In the genomic region with DNA sequence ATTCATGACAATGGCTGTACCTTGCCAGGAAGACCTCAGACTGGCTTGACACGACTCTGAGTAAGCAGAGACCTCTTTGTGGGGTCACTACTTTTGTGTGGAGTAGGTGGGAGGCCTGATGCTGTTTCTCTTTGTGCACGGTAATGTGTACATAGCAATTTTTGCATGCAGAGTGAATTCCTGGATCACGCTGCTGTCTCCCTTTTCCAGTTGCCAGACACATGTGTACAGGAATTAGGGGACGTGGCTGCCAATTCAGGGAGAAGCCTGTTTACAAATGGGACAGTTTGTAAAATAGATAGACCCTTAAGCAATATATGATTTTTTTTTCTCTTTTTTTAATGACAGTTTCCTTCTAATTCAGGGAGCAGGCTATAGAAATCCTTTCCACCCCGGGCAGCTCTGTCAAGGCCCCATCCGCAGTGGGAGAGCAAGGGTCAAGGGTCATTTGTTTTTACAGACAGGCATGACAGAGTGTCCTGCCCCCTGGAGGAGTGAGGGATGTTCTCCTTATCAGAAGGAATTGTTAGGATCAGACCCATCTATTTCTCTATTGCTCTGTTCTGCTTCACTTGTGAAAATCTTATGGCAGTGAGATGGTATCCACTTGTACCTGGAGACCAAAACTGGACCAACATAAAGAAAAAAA, we compare ENCODE assay signal across 23 cellular contexts. TPM values are rescaled to one million over a fixed set of nuclear protein-coding genes. Genes with fewer than 3 reads are reported as not detected.
DNase-seq lines count a peak whose midpoint lies in the region; ATAC-seq and TF ChIP-seq lines count a peak whose summit lies in the region.
"Had no signal": no experiment of that assay in that cellular context is flagged by ENCODE, and none has a peak within 500 bp of the region (broad histone marks: within the 10 kb centered on the region; RNA-seq: fewer than 3 reads in every experiment).

No MANE protein-coding gene starts in this region.

- no peak overlapping the region for H3K4me3 Mint-ChIP-seq in endothelial cell (ENCODE audit: unreplicated experiment)
- H3K4me3 Mint-ChIP-seq in activated T-cell treated with anti-CD3 and anti-CD28 coated beads, Interleukin-2, amount 50 U/mL, for 72 hours: no peak overlapping the region
- H3K4me3 Mint-ChIP-seq: activated naive CD8-positive, alpha-beta T cell treated with anti-CD3 and anti-CD28 coated beads for 36 hours; activated T-helper 1 cell treated with anti-CD3 and anti-CD28 coated beads, Interleukin-12 subunit alpha, Interleukin-12 subunit beta, Interleukin-2, Interleukin-4 antibody, amounts not matched to agents 30 ng/mL and 10 ng/mL and 1 ng/mL, durations not matched to agents 14 hours and 24 hours and 36 hours; B cell; IgD-negative memory B cell; stimulated activated naive B cell treated with anti-CD40 and anti-IgM and Interleukin-4, amounts not matched to agents 10 μg/mL and 1 μg/mL and 100 μg/mL, for 72 hours had no signal

- H3K18ac ChIP-seq in mesendoderm (ENCODE audit: low read length): no peak overlapping the region

- H3K36me3 Mint-ChIP-seq in endothelial cell (ENCODE audit: low read depth, unreplicated experiment): no peaks in the 10 kb centered on the region
- H3K36me3 Mint-ChIP-seq in activated T-cell treated with anti-CD3 and anti-CD28 coated beads, Interleukin-2, amount 50 U/mL, for 72 hours (ENCODE audit: insufficient read depth in 2 of 2): no peaks in the 10 kb centered on the region
- H3K36me3 Mint-ChIP-seq: activated naive CD8-positive, alpha-beta T cell treated with anti-CD3 and anti-CD28 coated beads for 36 hours; IgD-negative memory B cell; stimulated activated naive B cell treated with anti-CD40 and anti-IgM and Interleukin-4, amounts not matched to agents 10 μg/mL and 1 μg/mL and 100 μg/mL, for 72 hours had no signal

- H3K27ac ChIP-seq in mesendoderm (ENCODE audit: low read depth, low read length): no peak overlapping the region
- H3K27ac ChIP-seq in psoas muscle: no peak overlapping the region
- H3K27ac ChIP-seq: brain microvascular endothelial cell, gastrocnemius medialis, GM23248, right atrium auricular region, thyroid gland had no signal

- H2BK15ac ChIP-seq in mesendoderm (replicated peaks; ENCODE audit: low read depth): no peak overlapping the region

- H3K9ac ChIP-seq in mesendoderm (ENCODE audit: low read length): no peak overlapping the region
- H3K9ac ChIP-seq: GM23248 had no signal

- H3K23ac ChIP-seq in mesendoderm (ENCODE audit: low read length): no peak overlapping the region

- DNase-seq in NCI-H2227 treated with DMSO at 0.1 percent for 48 hours (lab: John Stamatoyannopoulos, UW) (peak; percentile 34), endothelial cell (ENCODE audit: low spot score) (no peak), mesendoderm (peak; percentile 49), HUDEP-2 (lab: John Stamatoyannopoulos, UW; ENCODE audit: unreplicated experiment in 76 of 76) (no peak), psoas muscle (no peak)
- DNase-seq in activated T-cell treated with anti-CD3 and anti-CD28 coated beads, Interleukin-2, amount 50 U/mL, for 72 hours: no peak
- DNase-seq: activated CD4-positive, alpha-beta T cell treated with anti-CD3 and anti-CD28 coated beads for 1 hour; activated naive CD8-positive, alpha-beta T cell treated with anti-CD3 and anti-CD28 coated beads for 36 hours; brain microvascular endothelial cell; Calu3; gastrocnemius medialis; GM23248; MM.1S; NCI-H146; nucleus accumbens; stimulated activated naive B cell treated with anti-CD40 and anti-IgM and Interleukin-4, amounts not matched to agents 10 μg/mL and 1 μg/mL and 100 μg/mL, for 72 hours; thyroid gland had no signal

- H2AK5ac ChIP-seq in mesendoderm (ENCODE audit: low read length): no peak overlapping the region

- no peak overlapping the region for H4K8ac ChIP-seq in mesendoderm (ENCODE audit: low read depth, low read length)

- H3K4me2 ChIP-seq in mesendoderm (ENCODE audit: low read length): no peak overlapping the region

- no peak overlapping the region for H2BK120ac ChIP-seq in mesendoderm (ENCODE audit: low read depth, low read length)

- no peaks in the 10 kb centered on the region for H3K9me3 ChIP-seq in psoas muscle
- H3K9me3 ChIP-seq: gastrocnemius medialis, right atrium auricular region, thyroid gland had no signal

- H3K79me1 ChIP-seq in mesendoderm (ENCODE audit: low read length): no peaks in the 10 kb centered on the region

- no peak overlapping the region for H4K5ac ChIP-seq in mesendoderm (ENCODE audit: low read length)

- no peak overlapping the region for H2BK5ac ChIP-seq in mesendoderm (ENCODE audit: low read length)

- H3K27ac Mint-ChIP-seq in endothelial cell (ENCODE audit: unreplicated experiment): no peak overlapping the region
- H3K27ac Mint-ChIP-seq in activated T-cell treated with anti-CD3 and anti-CD28 coated beads, Interleukin-2, amount 50 U/mL, for 72 hours: no peak overlapping the region
- H3K27ac Mint-ChIP-seq: activated naive CD8-positive, alpha-beta T cell treated with anti-CD3 and anti-CD28 coated beads for 36 hours; activated T-helper 1 cell treated with anti-CD3 and anti-CD28 coated beads, Interleukin-12 subunit alpha, Interleukin-12 subunit beta, Interleukin-2, Interleukin-4 antibody, amounts not matched to agents 30 ng/mL and 10 ng/mL and 1 ng/mL, durations not matched to agents 14 hours and 24 hours and 36 hours; B cell; IgD-negative memory B cell; stimulated activated naive B cell treated with anti-CD40 and anti-IgM and Interleukin-4, amounts not matched to agents 10 μg/mL and 1 μg/mL and 100 μg/mL, for 72 hours had no signal

- H3K4me3 ChIP-seq in mesendoderm (ENCODE audit: low read length): no peak overlapping the region
- H3K4me3 ChIP-seq in psoas muscle: no peak overlapping the region
- H3K4me3 ChIP-seq: gastrocnemius medialis, GM23248, right atrium auricular region, thyroid gland had no signal

- TF ChIP-seq CTCF in endothelial cell (IDR thresholded peaks at IDR 0.05; ENCODE audit: unreplicated experiment): peak; percentile 12
- no peak for TF ChIP-seq CTCF in psoas muscle (IDR thresholded peaks at IDR 0.05)

- peaks cover 3% of the 10 kb centered on the region for H3K27me3 Mint-ChIP-seq in endothelial cell (ENCODE audit: unreplicated experiment)
- H3K27me3 Mint-ChIP-seq in activated T-cell treated with anti-CD3 and anti-CD28 coated beads, Interleukin-2, amount 50 U/mL, for 72 hours (ENCODE audit: low read depth): peaks cover 54% of the 10 kb centered on the region

- ATAC-seq in HG02852 (IDR thresholded peaks at IDR 0.05; ENCODE audit: unreplicated experiment) (no peak), psoas muscle (no peak)
- ATAC-seq in activated T-cell treated with anti-CD3 and anti-CD28 coated beads, Interleukin-2, amount 50 U/mL, for 72 hours (replicated peaks in 1 of 2): no peak
- ATAC-seq: gastrocnemius medialis; SK-N-SH treated with all-trans-retinoic acid at 6 μM for 48 hours; stimulated activated naive B cell treated with anti-CD40 and anti-IgM and Interleukin-4, amounts not matched to agents 10 μg/mL and 1 μg/mL and 100 μg/mL, for 72 hours had no signal

- intact Hi-C loops in psoas muscle (cut with DNase I): no loop called here

- no peaks in the 10 kb centered on the region for H3K79me2 ChIP-seq in mesendoderm (ENCODE audit: control insufficient read depth, insufficient read depth, low read length)

- no peak overlapping the region for H3K4ac ChIP-seq in mesendoderm (ENCODE audit: low read depth, low read length)

- H3K56ac ChIP-seq in mesendoderm (ENCODE audit: low read length): no peak overlapping the region

- peaks cover 22% of the 10 kb centered on the region for H3K4me1 Mint-ChIP-seq in endothelial cell (ENCODE audit: unreplicated experiment)
- no peaks in the 10 kb centered on the region for H3K4me1 Mint-ChIP-seq in activated T-cell treated with anti-CD3 and anti-CD28 coated beads, Interleukin-2, amount 50 U/mL, for 72 hours (ENCODE audit: low read depth)

- H3K36me3 ChIP-seq in mesendoderm (ENCODE audit: control insufficient read depth, insufficient read depth, low read length) (no peaks in the 10 kb centered on the region), psoas muscle (ENCODE audit: insufficient read depth in 1 of 2, low read depth in 1 of 2) (no peaks in the 10 kb centered on the region)
- H3K36me3 ChIP-seq: brain microvascular endothelial cell, gastrocnemius medialis, right atrium auricular region, thyroid gland had no signal

- H3K27me3 ChIP-seq in mesendoderm (ENCODE audit: insufficient read depth, low read length, poor library complexity) (peaks cover 14% of the 10 kb centered on the region), psoas muscle (ENCODE audit: insufficient read depth in 3 of 3, low read length in 2 of 3) (peaks cover 15 to 35% (median 16%) of the 10 kb centered on the region in 3 donors)
- H3K27me3 ChIP-seq: right atrium auricular region, thyroid gland had no signal

- no CpG with 5 or more reads among the region's 6 CpGs for WGBS in mesendoderm (ENCODE audit: extremely low coverage, insufficient coverage, low lambda C conversion rate)
- 61 to 81% (median 77%) methylated on average over 6 of the region's 6 CpGs for WGBS in psoas muscle, 3 donors

- H3K9me3 Mint-ChIP-seq in endothelial cell (ENCODE audit: unreplicated experiment): no peaks in the 10 kb centered on the region
- no peaks in the 10 kb centered on the region for H3K9me3 Mint-ChIP-seq in activated T-cell treated with anti-CD3 and anti-CD28 coated beads, Interleukin-2, amount 50 U/mL, for 72 hours
- H3K9me3 Mint-ChIP-seq: activated naive CD8-positive, alpha-beta T cell treated with anti-CD3 and anti-CD28 coated beads for 36 hours; activated T-helper 1 cell treated with anti-CD3 and anti-CD28 coated beads, Interleukin-12 subunit alpha, Interleukin-12 subunit beta, Interleukin-2, Interleukin-4 antibody, amounts not matched to agents 30 ng/mL and 10 ng/mL and 1 ng/mL, durations not matched to agents 14 hours and 24 hours and 36 hours; IgD-negative memory B cell; stimulated activated naive B cell treated with anti-CD40 and anti-IgM and Interleukin-4, amounts not matched to agents 10 μg/mL and 1 μg/mL and 100 μg/mL, for 72 hours had no signal

- H3K4me1 ChIP-seq in mesendoderm (ENCODE audit: control insufficient read depth, low read depth, low read length) (no peaks in the 10 kb centered on the region), psoas muscle (peaks cover 8% of the 10 kb centered on the region)

RNA-seq across cellular contexts. Expression of a gene that starts 4.7 kb away (rescaled TPM):
- total RNA-seq in endothelial cell (ENCODE audit: unreplicated experiment) (208 TPM), psoas muscle (under 1 TPM in 3 of 4 donors, not detected in 1; 0.28 to 0.82 (median 0.34) TPM)
- 0.59 TPM for polyA plus RNA-seq in mesendoderm (2013, experiment 1 of 2)
- polyA plus RNA-seq in mesendoderm (2013, experiment 2 of 2): 0.43 TPM
- 1 to 10 TPM in 1 of 2 donors, under 1 TPM in 1; 0.82 to 1.9 TPM for total RNA-seq in activated T-cell treated with anti-CD3 and anti-CD28 coated beads, Interleukin-2, amount 50 U/mL, for 72 hours
- under 1 TPM in 2 of 3 donors, not detected in 1; 0.05 to 0.06 TPM for polyA plus RNA-seq in psoas muscle
- total RNA-seq: activated naive CD8-positive, alpha-beta T cell treated with anti-CD3 and anti-CD28 coated beads for 36 hours; GM23248 had no signal
- polyA plus RNA-seq: GM23248, IgD-negative memory B cell had no signal

Comparison
In these comparisons a context has a peak if more than half of its experiments do, and no peak if none do; other contexts are left out.
1. DNase-seq: peak in NCI-H2227 treated with DMSO at 0.1 percent for 48 hours (single experiment) and mesendoderm (single experiment); none in endothelial cell (single experiment), HUDEP-2 (0 of 76), activated T-cell treated with anti-CD3 and anti-CD28 coated beads, Interleukin-2, amount 50 U/mL, for 72 hours (0 of 2) and psoas muscle (0 of 2).
2. RNA of a gene that starts 4.7 kb away (total RNA-seq): 208 TPM in endothelial cell (single experiment); 0.82 to 1.9 TPM in activated T-cell treated with anti-CD3 and anti-CD28 coated beads, Interleukin-2, amount 50 U/mL, for 72 hours and 0.28 to 0.82 TPM in psoas muscle; every median in the first group is over 10 times any median in the second.